Comparison of ENCODE assay signal across 23 cellular contexts in the genomic region with DNA sequence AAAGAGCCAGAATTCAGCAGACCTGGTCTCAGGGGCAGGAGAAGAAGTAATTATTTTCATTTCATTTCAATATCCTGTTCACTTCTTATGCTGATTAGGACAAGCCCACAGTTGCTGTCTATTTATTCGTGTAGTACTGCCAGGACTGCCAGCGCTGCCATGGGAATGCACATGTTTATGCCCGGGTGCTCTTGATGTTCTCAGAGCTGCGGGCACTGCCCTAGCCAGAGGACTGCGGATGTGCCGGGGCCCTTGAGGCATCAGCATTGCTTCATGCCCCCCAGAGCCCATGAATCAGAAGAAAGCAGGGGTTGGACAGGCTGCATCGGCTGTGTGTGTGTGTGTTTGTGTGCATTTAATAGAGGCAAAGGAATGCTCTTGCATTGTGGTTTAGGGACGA. TPM values are rescaled to one million over a fixed set of nuclear protein-coding genes. Genes with fewer than 3 reads are reported as not detected.
DNase-seq lines count a peak whose midpoint lies in the region; ATAC-seq and TF ChIP-seq lines count a peak whose summit lies in the region.
"Had no signal": no experiment of that assay in that cellular context is flagged by ENCODE, and none has a peak within 500 bp of the region (broad histone marks: within the 10 kb centered on the region; RNA-seq: fewer than 3 reads in every experiment).

No MANE protein-coding gene starts in this region.

- no peaks in the 10 kb centered on the region for H3K36me3 ChIP-seq in ACC112 (ENCODE audit: insufficient read depth, low read length)
- H3K36me3 ChIP-seq: upper lobe of right lung had no signal

- H3K4me1 ChIP-seq in ACC112 (ENCODE audit: control insufficient read depth, insufficient read depth, low read length, unreplicated experiment) = no peaks in the 10 kb centered on the region
- H3K4me1 ChIP-seq: upper lobe of right lung had no signal

- H3K27ac ChIP-seq in ACC112 (ENCODE audit: low read depth, low read length) = no peak overlapping the region
- H3K27ac ChIP-seq: epithelial cell of prostate, upper lobe of right lung had no signal

- H3K79me2 ChIP-seq in ACC112 (ENCODE audit: control insufficient read depth, insufficient read depth, low read length, unreplicated experiment) = no peaks in the 10 kb centered on the region

- ATAC-seq in SK-N-SH treated with all-trans-retinoic acid at 6 μM for 48 hours (peak; percentile 75), GM18861 (IDR thresholded peaks at IDR 0.05; ENCODE audit: unreplicated experiment) (no peak), GM19324 (IDR thresholded peaks at IDR 0.05; ENCODE audit: low FRiP score, unreplicated experiment) (no peak)
- ATAC-seq: activated CD4-positive, alpha-beta T cell treated with anti-CD3 and anti-CD28 coated beads for 36 hours; HCT116; right cardiac atrium; upper lobe of right lung had no signal

- H2AFZ ChIP-seq in ACC112 (ENCODE audit: low read length, unreplicated experiment) = peak overlapping the region; percentile 14

- H3K4me3 ChIP-seq in ACC112 (ENCODE audit: low read depth, low read length) = peak overlapping the region; percentile 27; the same call in 1 of the 2 replicates
- H3K4me3 ChIP-seq: lung, upper lobe of right lung had no signal

- DNase-seq in H4 (ENCODE audit: low spot score) (peak; percentile 42), fibroblast of peridontal ligament (ENCODE audit: extremely low read depth) (peak; percentile 70), cerebellar cortex (ENCODE audit: low spot score) (no peak), NCI-H2227 treated with DMSO at 0.1 percent for 48 hours (lab: John Stamatoyannopoulos, UW) (no peak)
- DNase-seq: activated CD4-positive, alpha-beta T cell treated with anti-CD3 and anti-CD28 coated beads for 36 hours; activated CD8-positive, alpha-beta memory T cell treated with anti-CD3 and anti-CD28 coated beads for 24 hours; GDM1; islet precursor cell; NCI-H146; NCI-H748 treated with DMSO at 0.1 percent for 48 hours; occipital lobe; right cardiac atrium; stimulated activated CD4-positive, alpha-beta T cell treated with anti-CD3 and anti-CD28 coated beads, Interleukin-15, amount 100 ng/mL, for 24 hours; stimulated activated CD8-positive, alpha-beta memory T cell treated with anti-CD3 and anti-CD28 coated beads, Interleukin-4, amount 100 ng/mL, for 48 hours; upper lobe of right lung had no signal

- H3K27me3 ChIP-seq in ACC112 (ENCODE audit: insufficient read depth, low read length) = peaks cover 7% of the 10 kb centered on the region; the same call in 1 of the 2 replicates

TF ChIP-seq in SK-N-SH treated with all-trans-retinoic acid at 6 μM for 48 hours, 23 proteins besides CTCF, POLR2A, EP300 and RAD21:
- TF ChIP-seq, protein P1, sequence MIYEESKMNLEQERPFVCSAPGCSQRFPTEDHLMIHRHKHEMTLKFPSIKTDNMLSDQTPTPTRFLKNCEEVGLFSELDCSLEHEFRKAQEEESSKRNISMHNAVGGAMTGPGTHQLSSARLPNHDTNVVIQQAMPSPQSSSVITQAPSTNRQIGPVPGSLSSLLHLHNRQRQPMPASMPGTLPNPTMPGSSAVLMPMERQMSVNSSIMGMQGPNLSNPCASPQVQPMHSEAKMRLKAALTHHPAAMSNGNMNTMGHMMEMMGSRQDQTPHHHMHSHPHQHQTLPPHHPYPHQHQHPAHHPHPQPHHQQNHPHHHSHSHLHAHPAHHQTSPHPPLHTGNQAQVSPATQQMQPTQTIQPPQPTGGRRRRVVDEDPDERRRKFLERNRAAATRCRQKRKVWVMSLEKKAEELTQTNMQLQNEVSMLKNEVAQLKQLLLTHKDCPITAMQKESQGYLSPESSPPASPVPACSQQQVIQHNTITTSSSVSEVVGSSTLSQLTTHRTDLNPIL (CRISPR knock-in tag; IDR thresholded peaks at IDR 0.05; ENCODE audit: low read depth) = no peak
- TF ChIP-seq, protein P2, sequence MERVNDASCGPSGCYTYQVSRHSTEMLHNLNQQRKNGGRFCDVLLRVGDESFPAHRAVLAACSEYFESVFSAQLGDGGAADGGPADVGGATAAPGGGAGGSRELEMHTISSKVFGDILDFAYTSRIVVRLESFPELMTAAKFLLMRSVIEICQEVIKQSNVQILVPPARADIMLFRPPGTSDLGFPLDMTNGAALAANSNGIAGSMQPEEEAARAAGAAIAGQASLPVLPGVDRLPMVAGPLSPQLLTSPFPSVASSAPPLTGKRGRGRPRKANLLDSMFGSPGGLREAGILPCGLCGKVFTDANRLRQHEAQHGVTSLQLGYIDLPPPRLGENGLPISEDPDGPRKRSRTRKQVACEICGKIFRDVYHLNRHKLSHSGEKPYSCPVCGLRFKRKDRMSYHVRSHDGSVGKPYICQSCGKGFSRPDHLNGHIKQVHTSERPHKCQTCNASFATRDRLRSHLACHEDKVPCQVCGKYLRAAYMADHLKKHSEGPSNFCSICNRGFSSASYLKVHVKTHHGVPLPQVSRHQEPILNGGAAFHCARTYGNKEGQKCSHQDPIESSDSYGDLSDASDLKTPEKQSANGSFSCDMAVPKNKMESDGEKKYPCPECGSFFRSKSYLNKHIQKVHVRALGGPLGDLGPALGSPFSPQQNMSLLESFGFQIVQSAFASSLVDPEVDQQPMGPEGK (CRISPR knock-in tag; IDR thresholded peaks at IDR 0.05; ENCODE audit: borderline replicate concordance) = no peak
- TF ChIP-seq OSR1 (CRISPR knock-in tag; IDR thresholded peaks at IDR 0.05) = no peak
- TF ChIP-seq, protein P3, sequence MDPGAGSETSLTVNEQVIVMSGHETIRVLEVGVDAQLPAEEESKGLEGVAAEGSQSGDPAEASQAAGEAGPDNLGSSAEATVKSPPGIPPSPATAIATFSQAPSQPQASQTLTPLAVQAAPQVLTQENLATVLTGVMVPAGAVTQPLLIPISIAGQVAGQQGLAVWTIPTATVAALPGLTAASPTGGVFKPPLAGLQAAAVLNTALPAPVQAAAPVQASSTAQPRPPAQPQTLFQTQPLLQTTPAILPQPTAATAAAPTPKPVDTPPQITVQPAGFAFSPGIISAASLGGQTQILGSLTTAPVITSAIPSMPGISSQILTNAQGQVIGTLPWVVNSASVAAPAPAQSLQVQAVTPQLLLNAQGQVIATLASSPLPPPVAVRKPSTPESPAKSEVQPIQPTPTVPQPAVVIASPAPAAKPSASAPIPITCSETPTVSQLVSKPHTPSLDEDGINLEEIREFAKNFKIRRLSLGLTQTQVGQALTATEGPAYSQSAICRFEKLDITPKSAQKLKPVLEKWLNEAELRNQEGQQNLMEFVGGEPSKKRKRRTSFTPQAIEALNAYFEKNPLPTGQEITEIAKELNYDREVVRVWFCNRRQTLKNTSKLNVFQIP (CRISPR knock-in tag; IDR thresholded peaks at IDR 0.05; ENCODE audit: borderline replicate concordance, low read depth) = no peak
- TF ChIP-seq GLIS3 (CRISPR knock-in tag; IDR thresholded peaks at IDR 0.05) = no peak
- TF ChIP-seq ESRRG (CRISPR knock-in tag; IDR thresholded peaks at IDR 0.05) = no peak
- TF ChIP-seq ARNTL (CRISPR knock-in tag; IDR thresholded peaks at IDR 0.05; ENCODE audit: borderline replicate concordance, low read depth) = no peak

RNA-seq across cellular contexts. Expression of a gene that starts 45.5 kb away (rescaled TPM):
- 2.6 and 3.3 TPM in 2 replicates for total RNA-seq in H4 (2014; rRNA removed; shearing (Covaris generic))
- total RNA-seq: activated CD4-positive, alpha-beta T cell treated with anti-CD3 and anti-CD28 coated beads for 36 hours; cerebellum; right cardiac atrium; upper lobe of right lung had no signal

Comparison
In these comparisons a context has a peak if more than half of its experiments do, and no peak if none do; other contexts are left out.
1. DNase-seq: peak in H4 (single experiment) and fibroblast of peridontal ligament (single experiment); none in cerebellar cortex (single experiment) and NCI-H2227 treated with DMSO at 0.1 percent for 48 hours (single experiment).